Comparison of ENCODE assay signal across 1 cellular context in the genomic region with DNA sequence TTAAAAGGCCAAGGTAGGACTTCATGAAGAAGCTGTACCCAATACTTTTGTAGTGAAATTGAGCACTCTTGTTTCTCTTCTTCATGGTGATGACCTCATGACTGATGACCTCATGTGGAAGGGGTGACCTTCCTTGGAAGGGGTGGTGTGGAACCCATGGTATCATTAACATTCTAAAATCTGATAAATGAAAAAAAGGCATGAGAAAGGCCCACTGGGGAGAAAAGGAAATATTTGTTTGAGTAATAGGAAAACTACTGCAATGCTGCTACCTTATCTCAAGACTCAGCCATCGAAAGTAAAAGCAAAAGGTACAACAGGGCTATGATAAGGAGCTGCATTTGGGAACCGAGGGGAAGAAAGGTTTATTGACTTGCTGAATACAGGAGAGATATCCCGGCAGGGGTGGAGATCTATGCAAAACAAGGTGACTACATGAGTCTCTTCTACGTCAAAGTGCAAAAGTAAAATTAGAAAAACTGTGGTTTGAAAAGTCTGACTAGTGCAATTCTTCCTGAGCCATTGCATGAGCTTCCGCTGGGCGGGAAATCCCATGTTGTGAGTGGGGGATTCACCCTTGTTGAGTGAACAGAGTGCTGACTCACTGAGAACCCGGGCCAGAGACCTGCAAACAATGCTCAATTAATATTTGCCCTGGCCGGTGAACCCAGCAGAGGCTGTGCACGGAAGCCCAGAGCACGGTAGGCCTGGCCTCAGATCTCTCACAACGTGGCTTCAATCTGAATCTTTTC.
TF ChIP-seq lines count a peak whose summit lies in the region.

No MANE protein-coding gene starts in this region.

TF ChIP-seq in HepG2, 621 proteins besides CTCF, POLR2A, EP300 and RAD21 (continued from another document):
- TF ChIP-seq POGK (CRISPR knock-in tag; conservative IDR thresholded peaks at IDR 0.05): no peak
- TF ChIP-seq ZNF251 (CRISPR knock-in tag; IDR thresholded peaks at IDR 0.05): no peak
- peak; percentile 70; the same call in 1 of the 2 replicates for TF ChIP-seq ZNF414 (CRISPR knock-in tag; IDR thresholded peaks at IDR 0.05)
- TF ChIP-seq XRCC5 (optimal IDR thresholded peaks at IDR 0.05; ENCODE audit: low read length): peak; percentile 59
- no peak for TF ChIP-seq FIP1L1 (IDR thresholded peaks at IDR 0.05; ENCODE audit: borderline replicate concordance, insufficient read depth, low read depth, low read length)
- TF ChIP-seq ZNF230 (CRISPR knock-in tag; IDR thresholded peaks at IDR 0.05): no peak
- TF ChIP-seq PCBP2 (optimal IDR thresholded peaks at IDR 0.05; ENCODE audit: low read depth, low read length, poor library complexity, severe bottlenecking): no peak
- peak; percentile 84 for TF ChIP-seq BCL3 (CRISPR knock-in tag; IDR thresholded peaks at IDR 0.05)
- TF ChIP-seq, protein P1, sequence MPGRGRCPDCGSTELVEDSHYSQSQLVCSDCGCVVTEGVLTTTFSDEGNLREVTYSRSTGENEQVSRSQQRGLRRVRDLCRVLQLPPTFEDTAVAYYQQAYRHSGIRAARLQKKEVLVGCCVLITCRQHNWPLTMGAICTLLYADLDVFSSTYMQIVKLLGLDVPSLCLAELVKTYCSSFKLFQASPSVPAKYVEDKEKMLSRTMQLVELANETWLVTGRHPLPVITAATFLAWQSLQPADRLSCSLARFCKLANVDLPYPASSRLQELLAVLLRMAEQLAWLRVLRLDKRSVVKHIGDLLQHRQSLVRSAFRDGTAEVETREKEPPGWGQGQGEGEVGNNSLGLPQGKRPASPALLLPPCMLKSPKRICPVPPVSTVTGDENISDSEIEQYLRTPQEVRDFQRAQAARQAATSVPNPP (CRISPR knock-in tag; IDR thresholded peaks at IDR 0.05): peak; percentile 69; the same call in 1 of the 2 replicates
- TF ChIP-seq, protein P2, sequence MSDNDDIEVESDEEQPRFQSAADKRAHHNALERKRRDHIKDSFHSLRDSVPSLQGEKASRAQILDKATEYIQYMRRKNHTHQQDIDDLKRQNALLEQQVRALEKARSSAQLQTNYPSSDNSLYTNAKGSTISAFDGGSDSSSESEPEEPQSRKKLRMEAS (IDR thresholded peaks at IDR 0.05): peak; percentile 95
- TF ChIP-seq TBL1XR1 (IDR thresholded peaks at IDR 0.05; ENCODE audit: borderline replicate concordance, low read length, partially characterized antibody): peak; percentile 54
- TF ChIP-seq ESRRA (CRISPR knock-in tag; IDR thresholded peaks at IDR 0.05; ENCODE audit: low read depth): no peak
- TF ChIP-seq ZC3H13 (CRISPR knock-in tag; IDR thresholded peaks at IDR 0.05): peak; percentile 87
- TF ChIP-seq ZBTB8A (CRISPR knock-in tag; IDR thresholded peaks at IDR 0.05; ENCODE audit: borderline replicate concordance, low read depth): no peak
- TF ChIP-seq ZFP62 (CRISPR knock-in tag; IDR thresholded peaks at IDR 0.05): no peak
- TF ChIP-seq HOXA3 (CRISPR knock-in tag; IDR thresholded peaks at IDR 0.05): peak; percentile 83
- peak; percentile 71; the same call in 1 of the 2 replicates for TF ChIP-seq E2F5 (CRISPR knock-in tag; conservative IDR thresholded peaks at IDR 0.05)
- no peak for TF ChIP-seq TOE1 (CRISPR knock-in tag; IDR thresholded peaks at IDR 0.05)
- TF ChIP-seq ISL2 (CRISPR knock-in tag; IDR thresholded peaks at IDR 0.05): peak; percentile 71
- TF ChIP-seq ZBTB21 (CRISPR knock-in tag; IDR thresholded peaks at IDR 0.05): peak; percentile 81
- TF ChIP-seq, protein P3, sequence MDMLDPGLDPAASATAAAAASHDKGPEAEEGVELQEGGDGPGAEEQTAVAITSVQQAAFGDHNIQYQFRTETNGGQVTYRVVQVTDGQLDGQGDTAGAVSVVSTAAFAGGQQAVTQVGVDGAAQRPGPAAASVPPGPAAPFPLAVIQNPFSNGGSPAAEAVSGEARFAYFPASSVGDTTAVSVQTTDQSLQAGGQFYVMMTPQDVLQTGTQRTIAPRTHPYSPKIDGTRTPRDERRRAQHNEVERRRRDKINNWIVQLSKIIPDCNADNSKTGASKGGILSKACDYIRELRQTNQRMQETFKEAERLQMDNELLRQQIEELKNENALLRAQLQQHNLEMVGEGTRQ (IDR thresholded peaks at IDR 0.05; ENCODE audit: low read depth, low read length): no peak
- TF ChIP-seq, protein P3 (CRISPR knock-in tag; IDR thresholded peaks at IDR 0.05; ENCODE audit: borderline replicate concordance): no peak
- peak; percentile 62 for TF ChIP-seq ZNF350 (CRISPR knock-in tag; IDR thresholded peaks at IDR 0.05; ENCODE audit: borderline replicate concordance, low read depth)
- no peak for TF ChIP-seq PRPF4 (IDR thresholded peaks at IDR 0.05; ENCODE audit: low read depth, low read length, poor library complexity, severe bottlenecking)
- no peak for TF ChIP-seq GPBP1L1 (CRISPR knock-in tag; IDR thresholded peaks at IDR 0.05)
- 0 out of 2 replicates have a peak, but pooled peaks have one; percentile 37 for TF ChIP-seq NRL (CRISPR knock-in tag; IDR thresholded peaks at IDR 0.05; ENCODE audit: borderline replicate concordance)
- peak; percentile 63; the same call in 1 of the 2 replicates for TF ChIP-seq ZNF598 (CRISPR knock-in tag; IDR thresholded peaks at IDR 0.05; ENCODE audit: borderline replicate concordance)
- peak; percentile 74 for TF ChIP-seq ZSCAN9 (CRISPR knock-in tag; IDR thresholded peaks at IDR 0.05; ENCODE audit: borderline replicate concordance)
- TF ChIP-seq, protein P4, sequence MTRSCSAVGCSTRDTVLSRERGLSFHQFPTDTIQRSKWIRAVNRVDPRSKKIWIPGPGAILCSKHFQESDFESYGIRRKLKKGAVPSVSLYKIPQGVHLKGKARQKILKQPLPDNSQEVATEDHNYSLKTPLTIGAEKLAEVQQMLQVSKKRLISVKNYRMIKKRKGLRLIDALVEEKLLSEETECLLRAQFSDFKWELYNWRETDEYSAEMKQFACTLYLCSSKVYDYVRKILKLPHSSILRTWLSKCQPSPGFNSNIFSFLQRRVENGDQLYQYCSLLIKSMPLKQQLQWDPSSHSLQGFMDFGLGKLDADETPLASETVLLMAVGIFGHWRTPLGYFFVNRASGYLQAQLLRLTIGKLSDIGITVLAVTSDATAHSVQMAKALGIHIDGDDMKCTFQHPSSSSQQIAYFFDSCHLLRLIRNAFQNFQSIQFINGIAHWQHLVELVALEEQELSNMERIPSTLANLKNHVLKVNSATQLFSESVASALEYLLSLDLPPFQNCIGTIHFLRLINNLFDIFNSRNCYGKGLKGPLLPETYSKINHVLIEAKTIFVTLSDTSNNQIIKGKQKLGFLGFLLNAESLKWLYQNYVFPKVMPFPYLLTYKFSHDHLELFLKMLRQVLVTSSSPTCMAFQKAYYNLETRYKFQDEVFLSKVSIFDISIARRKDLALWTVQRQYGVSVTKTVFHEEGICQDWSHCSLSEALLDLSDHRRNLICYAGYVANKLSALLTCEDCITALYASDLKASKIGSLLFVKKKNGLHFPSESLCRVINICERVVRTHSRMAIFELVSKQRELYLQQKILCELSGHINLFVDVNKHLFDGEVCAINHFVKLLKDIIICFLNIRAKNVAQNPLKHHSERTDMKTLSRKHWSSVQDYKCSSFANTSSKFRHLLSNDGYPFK (CRISPR knock-in tag; IDR thresholded peaks at IDR 0.05; ENCODE audit: borderline replicate concordance): no peak
- TF ChIP-seq, protein P5, sequence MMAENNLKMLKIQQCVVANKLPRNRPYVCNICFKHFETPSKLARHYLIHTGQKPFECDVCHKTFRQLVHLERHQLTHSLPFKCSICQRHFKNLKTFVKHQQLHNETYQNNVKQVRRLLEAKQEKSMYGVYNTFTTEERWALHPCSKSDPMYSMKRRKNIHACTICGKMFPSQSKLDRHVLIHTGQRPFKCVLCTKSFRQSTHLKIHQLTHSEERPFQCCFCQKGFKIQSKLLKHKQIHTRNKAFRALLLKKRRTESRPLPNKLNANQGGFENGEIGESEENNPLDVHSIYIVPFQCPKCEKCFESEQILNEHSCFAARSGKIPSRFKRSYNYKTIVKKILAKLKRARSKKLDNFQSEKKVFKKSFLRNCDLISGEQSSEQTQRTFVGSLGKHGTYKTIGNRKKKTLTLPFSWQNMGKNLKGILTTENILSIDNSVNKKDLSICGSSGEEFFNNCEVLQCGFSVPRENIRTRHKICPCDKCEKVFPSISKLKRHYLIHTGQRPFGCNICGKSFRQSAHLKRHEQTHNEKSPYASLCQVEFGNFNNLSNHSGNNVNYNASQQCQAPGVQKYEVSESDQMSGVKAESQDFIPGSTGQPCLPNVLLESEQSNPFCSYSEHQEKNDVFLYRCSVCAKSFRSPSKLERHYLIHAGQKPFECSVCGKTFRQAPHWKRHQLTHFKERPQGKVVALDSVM (CRISPR knock-in tag; IDR thresholded peaks at IDR 0.05): peak; percentile 48; the same call in 1 of the 2 replicates
- no peak for TF ChIP-seq GRHL1 (CRISPR knock-in tag; conservative IDR thresholded peaks at IDR 0.05)
- no peak for TF ChIP-seq ZNF253 (CRISPR knock-in tag; IDR thresholded peaks at IDR 0.05; ENCODE audit: borderline replicate concordance)
- TF ChIP-seq YEATS4 (CRISPR knock-in tag; IDR thresholded peaks at IDR 0.05; ENCODE audit: borderline replicate concordance): peak; percentile 88
- TF ChIP-seq ZNF10 (CRISPR knock-in tag; IDR thresholded peaks at IDR 0.05; ENCODE audit: borderline replicate concordance, low read depth): no peak
- no peak for TF ChIP-seq RFX1 (IDR thresholded peaks at IDR 0.05)
- TF ChIP-seq SRSF1 (optimal IDR thresholded peaks at IDR 0.05; ENCODE audit: low read depth, low read length): no peak
